1 cellular context compared by ENCODE assay signal in the genomic region with DNA sequence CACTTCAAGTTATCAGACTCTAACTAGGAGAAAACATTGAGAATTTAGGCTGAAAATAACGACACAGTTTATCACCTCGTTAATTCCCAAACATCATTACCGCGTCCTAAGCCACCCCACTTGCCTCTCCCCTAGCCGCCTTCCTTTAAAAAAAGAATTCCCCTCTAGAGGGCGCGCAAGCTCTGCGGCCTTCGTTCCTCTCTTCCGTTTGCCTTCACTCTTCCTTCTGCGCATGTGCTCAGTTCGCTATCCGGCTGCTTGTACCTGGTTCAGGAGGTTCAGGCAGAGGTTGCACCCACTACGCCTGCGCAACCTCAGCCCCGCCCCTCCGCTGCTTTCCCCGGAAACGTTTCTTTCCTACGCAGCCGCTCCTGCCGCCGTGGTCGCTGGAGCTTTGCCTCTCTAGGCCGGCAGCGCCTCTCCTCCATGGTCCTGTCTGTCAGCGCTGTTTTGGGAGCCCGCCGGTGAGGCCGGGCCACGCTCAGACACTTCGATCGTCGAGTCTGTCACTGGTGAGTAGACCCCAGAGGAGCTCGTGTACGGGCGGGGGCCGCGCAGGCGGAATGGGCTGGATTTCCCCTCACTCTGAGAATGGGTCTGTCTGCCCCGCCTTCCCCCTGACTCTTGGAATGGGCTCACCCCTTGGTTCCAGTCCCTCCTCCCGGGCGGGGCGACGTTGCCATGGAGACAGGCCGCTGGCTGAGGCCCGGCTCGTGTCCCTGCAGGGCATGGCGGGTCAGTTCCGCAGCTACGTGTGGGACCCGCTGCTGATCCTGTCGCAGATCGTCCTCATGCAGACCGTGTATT.
TF ChIP-seq lines count a peak whose summit lies in the region.

A gene (plus strand): TSS at position 353 of the 807 bp plus-strand sequence. CDS start 376 bp downstream, at position 729.

TF ChIP-seq in K562, 482 proteins besides CTCF, POLR2A, EP300 and RAD21 (continued from another document and continues in another):
- TF ChIP-seq, protein P1, sequence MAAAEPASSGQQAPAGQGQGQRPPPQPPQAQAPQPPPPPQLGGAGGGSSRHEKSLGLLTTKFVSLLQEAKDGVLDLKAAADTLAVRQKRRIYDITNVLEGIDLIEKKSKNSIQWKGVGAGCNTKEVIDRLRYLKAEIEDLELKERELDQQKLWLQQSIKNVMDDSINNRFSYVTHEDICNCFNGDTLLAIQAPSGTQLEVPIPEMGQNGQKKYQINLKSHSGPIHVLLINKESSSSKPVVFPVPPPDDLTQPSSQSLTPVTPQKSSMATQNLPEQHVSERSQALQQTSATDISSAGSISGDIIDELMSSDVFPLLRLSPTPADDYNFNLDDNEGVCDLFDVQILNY (CRISPR knock-in tag; IDR thresholded peaks at IDR 0.05): peak; percentile 77
- TF ChIP-seq MCM5 (IDR thresholded peaks at IDR 0.05; ENCODE audit: low read depth) (no peak), ASH1L (IDR thresholded peaks at IDR 0.05; ENCODE audit: borderline replicate concordance, low read depth, partially characterized antibody) (peak; percentile 46), TOE1 (IDR thresholded peaks at IDR 0.05; ENCODE audit: borderline replicate concordance) (peak; percentile 77; the same call in 1 of the 2 replicates), TOE1 (CRISPR knock-in tag; IDR thresholded peaks at IDR 0.05; ENCODE audit: borderline replicate concordance, low read depth) (0 out of 2 replicates have a peak, but pooled peaks have one; percentile 41), NR2F6 (CRISPR knock-in tag; IDR thresholded peaks at IDR 0.05) (no peak), HDAC1 (IDR thresholded peaks at IDR 0.05) (peak in 1 of 2 experiments; percentile 98; a peak in 2 of 4 replicates), HDAC2 (IDR thresholded peaks at IDR 0.05) (peak; percentile 68; the same call in 1 of the 2 replicates), CSDE1 (IDR thresholded peaks at IDR 0.05) (peak in 1 of 2 experiments; percentile 95; a peak in 2 of 4 replicates), ZNF24 (IDR thresholded peaks at IDR 0.05) (peak; percentile 61; the same call in 1 of the 2 replicates), MIER1 (IDR thresholded peaks at IDR 0.05; ENCODE audit: low read depth) (no peak), CC2D1A (IDR thresholded peaks at IDR 0.05) (no peak), ZNF146 (CRISPR knock-in tag; IDR thresholded peaks at IDR 0.05; ENCODE audit: unreplicated experiment) (no peak), ADNP (tag; IDR thresholded peaks at IDR 0.05) (no peak), HNRNPH1 (optimal IDR thresholded peaks at IDR 0.05; ENCODE audit: low read depth, low read length) (no peak), NFRKB (IDR thresholded peaks at IDR 0.05; ENCODE audit: low read depth) (0 out of 2 replicates have a peak, but pooled peaks have one; percentile 54), ZNF75A (CRISPR knock-in tag; IDR thresholded peaks at IDR 0.05) (no peak), ZKSCAN1 (IDR thresholded peaks at IDR 0.05; ENCODE audit: low read depth, low read length) (0 out of 2 replicates have a peak, but pooled peaks have one; percentile 8), SMAD4 (CRISPR knock-in tag; conservative IDR thresholded peaks at IDR 0.05) (peak; percentile 85), SREBF2 (CRISPR knock-in tag; IDR thresholded peaks at IDR 0.05) (no peak), CREBBP (IDR thresholded peaks at IDR 0.05; ENCODE audit: low read depth, low read length) (no peak), TRIM28 (IDR thresholded peaks at IDR 0.05) (no peak; the same call in 1 of the 2 replicates), ZFP1 (CRISPR knock-in tag; IDR thresholded peaks at IDR 0.05) (no peak), TFAM (CRISPR knock-in tag; conservative IDR thresholded peaks at IDR 0.05) (no peak), ZNF316 (IDR thresholded peaks at IDR 0.05) (no peak), SMAD2 (IDR thresholded peaks at IDR 0.05; ENCODE audit: low read depth, low read length) (no peak)
- TF ChIP-seq, protein P2, sequence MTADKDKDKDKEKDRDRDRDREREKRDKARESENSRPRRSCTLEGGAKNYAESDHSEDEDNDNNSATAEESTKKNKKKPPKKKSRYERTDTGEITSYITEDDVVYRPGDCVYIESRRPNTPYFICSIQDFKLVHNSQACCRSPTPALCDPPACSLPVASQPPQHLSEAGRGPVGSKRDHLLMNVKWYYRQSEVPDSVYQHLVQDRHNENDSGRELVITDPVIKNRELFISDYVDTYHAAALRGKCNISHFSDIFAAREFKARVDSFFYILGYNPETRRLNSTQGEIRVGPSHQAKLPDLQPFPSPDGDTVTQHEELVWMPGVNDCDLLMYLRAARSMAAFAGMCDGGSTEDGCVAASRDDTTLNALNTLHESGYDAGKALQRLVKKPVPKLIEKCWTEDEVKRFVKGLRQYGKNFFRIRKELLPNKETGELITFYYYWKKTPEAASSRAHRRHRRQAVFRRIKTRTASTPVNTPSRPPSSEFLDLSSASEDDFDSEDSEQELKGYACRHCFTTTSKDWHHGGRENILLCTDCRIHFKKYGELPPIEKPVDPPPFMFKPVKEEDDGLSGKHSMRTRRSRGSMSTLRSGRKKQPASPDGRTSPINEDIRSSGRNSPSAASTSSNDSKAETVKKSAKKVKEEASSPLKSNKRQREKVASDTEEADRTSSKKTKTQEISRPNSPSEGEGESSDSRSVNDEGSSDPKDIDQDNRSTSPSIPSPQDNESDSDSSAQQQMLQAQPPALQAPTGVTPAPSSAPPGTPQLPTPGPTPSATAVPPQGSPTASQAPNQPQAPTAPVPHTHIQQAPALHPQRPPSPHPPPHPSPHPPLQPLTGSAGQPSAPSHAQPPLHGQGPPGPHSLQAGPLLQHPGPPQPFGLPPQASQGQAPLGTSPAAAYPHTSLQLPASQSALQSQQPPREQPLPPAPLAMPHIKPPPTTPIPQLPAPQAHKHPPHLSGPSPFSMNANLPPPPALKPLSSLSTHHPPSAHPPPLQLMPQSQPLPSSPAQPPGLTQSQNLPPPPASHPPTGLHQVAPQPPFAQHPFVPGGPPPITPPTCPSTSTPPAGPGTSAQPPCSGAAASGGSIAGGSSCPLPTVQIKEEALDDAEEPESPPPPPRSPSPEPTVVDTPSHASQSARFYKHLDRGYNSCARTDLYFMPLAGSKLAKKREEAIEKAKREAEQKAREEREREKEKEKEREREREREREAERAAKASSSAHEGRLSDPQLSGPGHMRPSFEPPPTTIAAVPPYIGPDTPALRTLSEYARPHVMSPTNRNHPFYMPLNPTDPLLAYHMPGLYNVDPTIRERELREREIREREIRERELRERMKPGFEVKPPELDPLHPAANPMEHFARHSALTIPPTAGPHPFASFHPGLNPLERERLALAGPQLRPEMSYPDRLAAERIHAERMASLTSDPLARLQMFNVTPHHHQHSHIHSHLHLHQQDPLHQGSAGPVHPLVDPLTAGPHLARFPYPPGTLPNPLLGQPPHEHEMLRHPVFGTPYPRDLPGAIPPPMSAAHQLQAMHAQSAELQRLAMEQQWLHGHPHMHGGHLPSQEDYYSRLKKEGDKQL (CRISPR knock-in tag; IDR thresholded peaks at IDR 0.05; ENCODE audit: borderline replicate concordance): no peak
- TF ChIP-seq, protein P3, sequence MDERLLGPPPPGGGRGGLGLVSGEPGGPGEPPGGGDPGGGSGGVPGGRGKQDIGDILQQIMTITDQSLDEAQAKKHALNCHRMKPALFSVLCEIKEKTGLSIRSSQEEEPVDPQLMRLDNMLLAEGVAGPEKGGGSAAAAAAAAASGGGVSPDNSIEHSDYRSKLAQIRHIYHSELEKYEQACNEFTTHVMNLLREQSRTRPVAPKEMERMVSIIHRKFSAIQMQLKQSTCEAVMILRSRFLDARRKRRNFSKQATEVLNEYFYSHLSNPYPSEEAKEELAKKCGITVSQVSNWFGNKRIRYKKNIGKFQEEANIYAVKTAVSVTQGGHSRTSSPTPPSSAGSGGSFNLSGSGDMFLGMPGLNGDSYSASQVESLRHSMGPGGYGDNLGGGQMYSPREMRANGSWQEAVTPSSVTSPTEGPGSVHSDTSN (CRISPR knock-in tag; IDR thresholded peaks at IDR 0.05; ENCODE audit: low read depth): peak; percentile 33; the same call in 1 of the 2 replicates
- TF ChIP-seq, protein P3 (tag; conservative IDR thresholded peaks at IDR 0.05; ENCODE audit: low read depth): peak; percentile 83
- TF ChIP-seq, protein P4, sequence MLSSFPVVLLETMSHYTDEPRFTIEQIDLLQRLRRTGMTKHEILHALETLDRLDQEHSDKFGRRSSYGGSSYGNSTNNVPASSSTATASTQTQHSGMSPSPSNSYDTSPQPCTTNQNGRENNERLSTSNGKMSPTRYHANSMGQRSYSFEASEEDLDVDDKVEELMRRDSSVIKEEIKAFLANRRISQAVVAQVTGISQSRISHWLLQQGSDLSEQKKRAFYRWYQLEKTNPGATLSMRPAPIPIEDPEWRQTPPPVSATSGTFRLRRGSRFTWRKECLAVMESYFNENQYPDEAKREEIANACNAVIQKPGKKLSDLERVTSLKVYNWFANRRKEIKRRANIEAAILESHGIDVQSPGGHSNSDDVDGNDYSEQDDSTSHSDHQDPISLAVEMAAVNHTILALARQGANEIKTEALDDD (IDR thresholded peaks at IDR 0.05): no peak; the same call in 1 of the 2 replicates
- TF ChIP-seq, protein P5, sequence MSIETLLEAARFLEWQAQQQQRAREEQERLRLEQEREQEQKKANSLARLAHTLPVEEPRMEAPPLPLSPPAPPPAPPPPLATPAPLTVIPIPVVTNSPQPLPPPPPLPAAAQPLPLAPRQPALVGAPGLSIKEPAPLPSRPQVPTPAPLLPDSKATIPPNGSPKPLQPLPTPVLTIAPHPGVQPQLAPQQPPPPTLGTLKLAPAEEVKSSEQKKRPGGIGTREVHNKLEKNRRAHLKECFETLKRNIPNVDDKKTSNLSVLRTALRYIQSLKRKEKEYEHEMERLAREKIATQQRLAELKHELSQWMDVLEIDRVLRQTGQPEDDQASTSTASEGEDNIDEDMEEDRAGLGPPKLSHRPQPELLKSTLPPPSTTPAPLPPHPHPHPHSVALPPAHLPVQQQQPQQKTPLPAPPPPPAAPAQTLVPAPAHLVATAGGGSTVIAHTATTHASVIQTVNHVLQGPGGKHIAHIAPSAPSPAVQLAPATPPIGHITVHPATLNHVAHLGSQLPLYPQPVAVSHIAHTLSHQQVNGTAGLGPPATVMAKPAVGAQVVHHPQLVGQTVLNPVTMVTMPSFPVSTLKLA (conservative IDR thresholded peaks at IDR 0.05): peak; percentile 91 to 96
- TF ChIP-seq, protein P6, sequence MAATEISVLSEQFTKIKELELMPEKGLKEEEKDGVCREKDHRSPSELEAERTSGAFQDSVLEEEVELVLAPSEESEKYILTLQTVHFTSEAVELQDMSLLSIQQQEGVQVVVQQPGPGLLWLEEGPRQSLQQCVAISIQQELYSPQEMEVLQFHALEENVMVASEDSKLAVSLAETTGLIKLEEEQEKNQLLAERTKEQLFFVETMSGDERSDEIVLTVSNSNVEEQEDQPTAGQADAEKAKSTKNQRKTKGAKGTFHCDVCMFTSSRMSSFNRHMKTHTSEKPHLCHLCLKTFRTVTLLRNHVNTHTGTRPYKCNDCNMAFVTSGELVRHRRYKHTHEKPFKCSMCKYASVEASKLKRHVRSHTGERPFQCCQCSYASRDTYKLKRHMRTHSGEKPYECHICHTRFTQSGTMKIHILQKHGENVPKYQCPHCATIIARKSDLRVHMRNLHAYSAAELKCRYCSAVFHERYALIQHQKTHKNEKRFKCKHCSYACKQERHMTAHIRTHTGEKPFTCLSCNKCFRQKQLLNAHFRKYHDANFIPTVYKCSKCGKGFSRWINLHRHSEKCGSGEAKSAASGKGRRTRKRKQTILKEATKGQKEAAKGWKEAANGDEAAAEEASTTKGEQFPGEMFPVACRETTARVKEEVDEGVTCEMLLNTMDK (IDR thresholded peaks at IDR 0.05; ENCODE audit: borderline replicate concordance, insufficient read depth, low read depth, low read length, poor library complexity, severe bottlenecking): peak; percentile 84
- TF ChIP-seq, protein P7, sequence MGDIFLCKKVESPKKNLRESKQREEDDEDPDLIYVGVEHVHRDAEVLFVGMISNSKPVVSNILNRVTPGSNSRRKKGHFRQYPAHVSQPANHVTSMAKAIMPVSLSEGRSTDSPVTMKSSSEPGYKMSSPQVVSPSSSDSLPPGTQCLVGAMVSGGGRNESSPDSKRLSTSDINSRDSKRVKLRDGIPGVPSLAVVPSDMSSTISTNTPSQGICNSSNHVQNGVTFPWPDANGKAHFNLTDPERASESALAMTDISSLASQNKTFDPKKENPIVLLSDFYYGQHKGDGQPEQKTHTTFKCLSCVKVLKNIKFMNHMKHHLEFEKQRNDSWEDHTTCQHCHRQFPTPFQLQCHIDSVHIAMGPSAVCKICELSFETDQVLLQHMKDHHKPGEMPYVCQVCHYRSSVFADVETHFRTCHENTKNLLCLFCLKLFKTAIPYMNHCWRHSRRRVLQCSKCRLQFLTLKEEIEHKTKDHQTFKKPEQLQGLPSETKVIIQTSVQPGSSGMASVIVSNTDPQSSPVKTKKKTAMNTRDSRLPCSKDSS (IDR thresholded peaks at IDR 0.05; ENCODE audit: low read depth, partially characterized antibody): no peak
- TF ChIP-seq, protein P8, sequence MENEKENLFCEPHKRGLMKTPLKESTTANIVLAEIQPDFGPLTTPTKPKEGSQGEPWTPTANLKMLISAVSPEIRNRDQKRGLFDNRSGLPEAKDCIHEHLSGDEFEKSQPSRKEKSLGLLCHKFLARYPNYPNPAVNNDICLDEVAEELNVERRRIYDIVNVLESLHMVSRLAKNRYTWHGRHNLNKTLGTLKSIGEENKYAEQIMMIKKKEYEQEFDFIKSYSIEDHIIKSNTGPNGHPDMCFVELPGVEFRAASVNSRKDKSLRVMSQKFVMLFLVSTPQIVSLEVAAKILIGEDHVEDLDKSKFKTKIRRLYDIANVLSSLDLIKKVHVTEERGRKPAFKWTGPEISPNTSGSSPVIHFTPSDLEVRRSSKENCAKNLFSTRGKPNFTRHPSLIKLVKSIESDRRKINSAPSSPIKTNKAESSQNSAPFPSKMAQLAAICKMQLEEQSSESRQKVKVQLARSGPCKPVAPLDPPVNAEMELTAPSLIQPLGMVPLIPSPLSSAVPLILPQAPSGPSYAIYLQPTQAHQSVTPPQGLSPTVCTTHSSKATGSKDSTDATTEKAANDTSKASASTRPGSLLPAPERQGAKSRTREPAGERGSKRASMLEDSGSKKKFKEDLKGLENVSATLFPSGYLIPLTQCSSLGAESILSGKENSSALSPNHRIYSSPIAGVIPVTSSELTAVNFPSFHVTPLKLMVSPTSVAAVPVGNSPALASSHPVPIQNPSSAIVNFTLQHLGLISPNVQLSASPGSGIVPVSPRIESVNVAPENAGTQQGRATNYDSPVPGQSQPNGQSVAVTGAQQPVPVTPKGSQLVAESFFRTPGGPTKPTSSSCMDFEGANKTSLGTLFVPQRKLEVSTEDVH (IDR thresholded peaks at IDR 0.05; ENCODE audit: low read depth, partially characterized antibody): peak; percentile 77
